ENCODE assay signal across 15 cellular contexts in genomic region chr2:145984541-145984940, GRCh38.
DNase-seq lines count a peak whose midpoint lies in the region; ATAC-seq, FAIRE-seq and TF ChIP-seq lines count a peak whose summit lies in the region.
"Had no signal": no experiment of that assay in that cellular context is flagged by ENCODE, and none has a peak within 500 bp of the region (broad histone marks: within the 10 kb centered on the region; RNA-seq: fewer than 3 reads in every experiment).

No MANE protein-coding gene starts in this region.

- in situ Hi-C loops in HepG2 (cut with HindIII; ENCODE audit: extremely low pct_ligation_motif_present, low pct_unique_long_range_greater_than_20kb): no loop called here

- H3K27ac ChIP-seq in HepG2 (ENCODE audit: extremely low read length, insufficient read depth, low read length): no peak overlapping the region
- H3K27ac ChIP-seq: C4-2B, sigmoid colon had no signal

- no peak for TF ChIP-seq POLR2A in HepG2 (IDR thresholded peaks at IDR 0.05; ENCODE audit: insufficient read depth in 1 of 2, low read depth in 2 of 2, low read length in 2 of 2)

- H3K9ac ChIP-seq in HepG2 (ENCODE audit: insufficient read depth, low read depth, low read length): no peak overlapping the region

- TF ChIP-seq RAD21 in HepG2 (CRISPR knock-in tag; IDR thresholded peaks at IDR 0.05): no peak

- H2AFZ ChIP-seq in HepG2 (ENCODE audit: low read length): no peak overlapping the region

- CTCF ChIA-PET in HepG2 (lab: Yijun Ruan, JAX; ENCODE audit: low intra/inter-chr PET ratio, low total read pairs): no interaction called here

- H3K4me3 Mint-ChIP-seq in activated T-cell treated with anti-CD3 and anti-CD28 coated beads, Interleukin-2, amount 50 U/mL, for 4 hours: no peak overlapping the region
- H3K4me3 Mint-ChIP-seq: naive thymus-derived CD4-positive, alpha-beta T cell had no signal

- no peak overlapping the region for H3K4me2 ChIP-seq in HepG2 (ENCODE audit: low read depth, low read length)

- H3K27me3 ChIP-seq in HepG2 (ENCODE audit: control insufficient read depth in 1 of 2, insufficient read depth in 2 of 2, low read length in 2 of 2) (no peaks in the 10 kb centered on the region), BE2C (no peaks in the 10 kb centered on the region)
- H3K27me3 ChIP-seq: sigmoid colon had no signal

- intact Hi-C loops in HepG2 (cut with micrococcal nuclease; ENCODE audit: unreplicated experiment): no loop called here

- no peaks in the 10 kb centered on the region for H3K79me2 ChIP-seq in HepG2 (ENCODE audit: insufficient read depth, low read length)

- no peaks in the 10 kb centered on the region for H4K20me1 ChIP-seq in HepG2 (ENCODE audit: insufficient read depth, low read length)

- no peaks in the 10 kb centered on the region for H3K9me3 Mint-ChIP-seq in activated T-cell treated with anti-CD3 and anti-CD28 coated beads, Interleukin-2, amount 50 U/mL, for 4 hours
- H3K9me3 Mint-ChIP-seq: activated T-helper 2 cell treated with anti-CD3 and anti-CD28 coated beads, Interferon-gamma antibody, Interleukin-2, Interleukin-4, amounts not matched to agents 10 μg/mL and 5 μg/mL and 100 μg/mL, durations not matched to agents 14 hours and 24 hours and 36 hours had no signal

- DNase-seq in Daoy (ENCODE audit: low read depth) (peak; percentile 1), M059J (ENCODE audit: low read depth) (peak; percentile 46), cardiac fibroblast (ENCODE audit: low read depth in 2 of 2) (peak; percentile 83 to 85), HepG2 (ENCODE audit: low spot score) (peak; percentile 6), BE2C (no peak)
- DNase-seq in activated effector memory CD4-positive, alpha-beta T cell treated with anti-CD3 and anti-CD28 coated beads, Interleukin-2, amount 50 U/mL, for 16 hours: no peak
- DNase-seq in activated T-cell treated with anti-CD3 and anti-CD28 coated beads, Interleukin-2, amount 50 U/mL, for 4 hours: no peak
- DNase-seq: activated CD4-positive, alpha-beta T cell treated with anti-CD3 and anti-CD28 coated beads, Interleukin-2, amount 50 U/mL, for 1 hour; central memory CD4-positive, alpha-beta T cell; naive thymus-derived CD4-positive, alpha-beta T cell; NCI-H2227 treated with DMSO at 0.1 percent for 48 hours; sigmoid colon had no signal

- H3K27me3 Mint-ChIP-seq in activated T-cell treated with anti-CD3 and anti-CD28 coated beads, Interleukin-2, amount 50 U/mL, for 4 hours (ENCODE audit: low read depth): no peaks in the 10 kb centered on the region

- H3K9me3 ChIP-seq in HepG2 (ENCODE audit: low read length) (no peaks in the 10 kb centered on the region), BE2C (no peaks in the 10 kb centered on the region)
- H3K9me3 ChIP-seq: sigmoid colon had no signal

- 0% methylated on average over 1 of the region's 1 CpG for WGBS in HepG2 (ENCODE audit: low lambda C conversion rate)

- no peaks in the 10 kb centered on the region for H3K4me1 ChIP-seq in HepG2 (ENCODE audit: insufficient read depth, low read length)
- no peaks in the 10 kb centered on the region for H3K4me1 ChIP-seq in BE2C
- H3K4me1 ChIP-seq: sigmoid colon had no signal

- POLR2A ChIA-PET in HepG2 (lab: Yijun Ruan, JAX): no interaction called here

- H3K4me1 Mint-ChIP-seq in activated T-cell treated with anti-CD3 and anti-CD28 coated beads, Interleukin-2, amount 50 U/mL, for 4 hours (ENCODE audit: low read depth): no peaks in the 10 kb centered on the region

- H3K36me3 Mint-ChIP-seq in activated T-cell treated with anti-CD3 and anti-CD28 coated beads, Interleukin-2, amount 50 U/mL, for 4 hours (ENCODE audit: insufficient read depth): no peaks in the 10 kb centered on the region
- H3K36me3 Mint-ChIP-seq: naive thymus-derived CD4-positive, alpha-beta T cell had no signal

- BruUV-seq in HepG2 (replicated peaks; lab: Mats Ljungman, UMichigan): no TSS peak

- ATAC-seq in HepG2: no peak
- ATAC-seq in HG02759 (IDR thresholded peaks at IDR 0.05; ENCODE audit: unreplicated experiment): no peak
- no peak for ATAC-seq in activated T-cell treated with anti-CD3 and anti-CD28 coated beads, Interleukin-2, amount 50 U/mL, for 4 hours
- ATAC-seq: naive thymus-derived CD4-positive, alpha-beta T cell had no signal

- TF ChIP-seq EP300 in HepG2 (IDR thresholded peaks at IDR 0.05; ENCODE audit: low read depth in 2 of 2, low read length in 2 of 2) (no peak), HepG2 (CRISPR knock-in tag; IDR thresholded peaks at IDR 0.05; ENCODE audit: borderline replicate concordance) (no peak)

- FAIRE-seq in HepG2 (lab: Jason Lieb, UNC): no peak

- H3K36me3 ChIP-seq in HepG2 (replicated peaks in 1 of 2; ENCODE audit: control insufficient read depth in 1 of 2, insufficient read depth in 2 of 2, low read length in 2 of 2) (no peaks in the 10 kb centered on the region), BE2C (no peaks in the 10 kb centered on the region)
- H3K36me3 ChIP-seq: sigmoid colon had no signal

- TF ChIP-seq CTCF in cardiac fibroblast (IDR thresholded peaks at IDR 0.05; ENCODE audit: low read depth, low read length): no peak
- TF ChIP-seq CTCF in HepG2 (CRISPR knock-in tag; IDR thresholded peaks at IDR 0.05): no peak
- no peak for TF ChIP-seq CTCF in BE2C (IDR thresholded peaks at IDR 0.05; ENCODE audit: low read depth, low read length)

- no peak overlapping the region for H3K4me3 ChIP-seq in cardiac fibroblast (replicated peaks in 1 of 2; ENCODE audit: low read depth in 2 of 2, low read length in 2 of 2)
- H3K4me3 ChIP-seq in HepG2 (replicated peaks in 1 of 3; ENCODE audit: insufficient read depth in 1 of 3, low read depth in 2 of 3, low read length in 3 of 3): no peak overlapping the region
- H3K4me3 ChIP-seq in BE2C (ENCODE audit: low read depth, low read length): no peak overlapping the region
- H3K4me3 ChIP-seq: sigmoid colon had no signal

TF ChIP-seq in HepG2, 621 proteins besides CTCF, POLR2A, EP300 and RAD21:
- no peak for TF ChIP-seq PHF8 (CRISPR knock-in tag; IDR thresholded peaks at IDR 0.05)
- no peak for TF ChIP-seq NFRKB (IDR thresholded peaks at IDR 0.05)
- no peak for TF ChIP-seq NFIC (IDR thresholded peaks at IDR 0.05; ENCODE audit: low read length)
- no peak for TF ChIP-seq ZNF788 (CRISPR knock-in tag; IDR thresholded peaks at IDR 0.05; ENCODE audit: borderline replicate concordance)
- TF ChIP-seq WIZ (CRISPR knock-in tag; IDR thresholded peaks at IDR 0.05): no peak
- no peak for TF ChIP-seq MEIS2 (CRISPR knock-in tag; IDR thresholded peaks at IDR 0.05)
- TF ChIP-seq ZFP62 (CRISPR knock-in tag; IDR thresholded peaks at IDR 0.05): no peak
- no peak for TF ChIP-seq HMGA1 (CRISPR knock-in tag; conservative IDR thresholded peaks at IDR 0.05)
- TF ChIP-seq PAXIP1 (CRISPR knock-in tag; conservative IDR thresholded peaks at IDR 0.05): no peak
- no peak for TF ChIP-seq ARHGAP35 (CRISPR knock-in tag; IDR thresholded peaks at IDR 0.05; ENCODE audit: borderline replicate concordance)
- TF ChIP-seq ZFP82 (CRISPR knock-in tag; IDR thresholded peaks at IDR 0.05; ENCODE audit: borderline replicate concordance): no peak
- TF ChIP-seq RELA (CRISPR knock-in tag; IDR thresholded peaks at IDR 0.05): no peak
- no peak for TF ChIP-seq ZNF460 (CRISPR knock-in tag; IDR thresholded peaks at IDR 0.05; ENCODE audit: borderline replicate concordance)

Comparison
In these comparisons a context has a peak if more than half of its experiments do, and no peak if none do; other contexts are left out.
1. DNase-seq: peak in Daoy (single experiment), M059J (single experiment), cardiac fibroblast (2 of 2) and HepG2 (single experiment); none in BE2C (single experiment), activated effector memory CD4-positive, alpha-beta T cell treated with anti-CD3 and anti-CD28 coated beads, Interleukin-2, amount 50 U/mL, for 16 hours (single experiment) and activated T-cell treated with anti-CD3 and anti-CD28 coated beads, Interleukin-2, amount 50 U/mL, for 4 hours (single experiment).